ENCODE assay signal across 6 cellular contexts in the genomic region with DNA sequence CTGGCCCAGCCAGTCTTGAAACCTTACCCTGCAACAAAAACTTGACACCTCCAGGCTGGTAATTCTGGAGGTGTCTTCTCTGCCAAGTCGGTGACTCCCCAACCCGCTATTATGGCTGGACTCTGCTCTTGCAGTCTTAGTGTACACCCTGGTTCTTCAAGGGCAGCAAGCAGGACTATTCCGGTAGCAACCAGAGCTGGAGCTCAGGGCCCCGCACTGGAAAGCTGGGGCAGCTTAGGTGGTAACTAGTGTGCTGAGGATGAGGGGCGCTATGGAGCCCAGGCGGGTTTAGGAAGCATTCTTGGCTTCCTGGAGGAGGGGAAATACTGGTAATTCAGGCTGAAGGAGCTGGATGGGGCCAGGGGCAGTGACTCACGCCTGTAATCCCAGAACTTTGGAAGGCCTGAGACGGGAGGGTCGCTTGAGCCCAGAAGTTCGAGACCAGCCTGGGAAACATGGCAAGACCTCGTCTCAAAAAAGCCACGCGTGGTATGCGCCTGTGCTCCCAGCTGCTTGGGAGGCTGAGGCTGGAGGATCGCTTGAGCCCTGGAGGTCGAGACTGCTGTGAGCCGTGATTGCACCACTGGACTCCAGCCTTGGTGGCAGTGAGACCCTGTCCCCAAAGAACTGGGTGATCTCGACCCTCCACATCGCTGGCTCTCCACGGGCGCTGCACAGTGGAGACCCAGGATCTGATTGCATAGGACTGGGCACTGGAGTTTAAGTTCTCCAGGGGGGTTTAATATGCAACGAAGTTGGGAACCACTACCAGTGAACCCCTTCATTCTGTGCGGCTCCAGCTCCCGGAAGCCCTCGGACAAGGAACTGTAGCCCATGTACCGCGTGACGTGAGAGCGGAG. TPM values are rescaled to one million over a fixed set of nuclear protein-coding genes. Genes with fewer than 3 reads are reported as not detected.
DNase-seq lines count a peak whose midpoint lies in the region; TF ChIP-seq lines count a peak whose summit lies in the region.

No MANE protein-coding gene starts in this region.

- no peak overlapping the region for H3K27ac Mint-ChIP-seq in activated naive CD4-positive, alpha-beta T cell treated with anti-CD3 and anti-CD28 coated beads, Interleukin-2, amount 10 ng/mL, durations not matched to agents 7 days and 5 days
- H3K27ac Mint-ChIP-seq in activated naive CD4-positive, alpha-beta T cell treated with anti-CD3 and anti-CD28 coated beads for 36 hours: no peak overlapping the region
- peak overlapping the region; percentile 77 for H3K27ac Mint-ChIP-seq in type B pancreatic cell

- no peaks in the 10 kb centered on the region for H3K9me3 Mint-ChIP-seq in activated naive CD4-positive, alpha-beta T cell treated with anti-CD3 and anti-CD28 coated beads, Interleukin-2, amount 10 ng/mL, durations not matched to agents 7 days and 5 days
- H3K9me3 Mint-ChIP-seq in activated naive CD4-positive, alpha-beta T cell treated with anti-CD3 and anti-CD28 coated beads for 36 hours: no peaks in the 10 kb centered on the region
- no peaks in the 10 kb centered on the region for H3K9me3 Mint-ChIP-seq in type B pancreatic cell

- H3K36me3 Mint-ChIP-seq in activated naive CD4-positive, alpha-beta T cell treated with anti-CD3 and anti-CD28 coated beads, Interleukin-2, amount 10 ng/mL, durations not matched to agents 7 days and 5 days: peaks cover 22% of the 10 kb centered on the region
- peaks cover 14% of the 10 kb centered on the region for H3K36me3 Mint-ChIP-seq in activated naive CD4-positive, alpha-beta T cell treated with anti-CD3 and anti-CD28 coated beads for 36 hours (ENCODE audit: low read depth)
- H3K36me3 Mint-ChIP-seq in type B pancreatic cell: peaks cover 5% of the 10 kb centered on the region

- CTCF ChIA-PET in activated naive CD4-positive, alpha-beta T cell treated with anti-CD3 and anti-CD28 coated beads, Interleukin-2, amount 10 ng/mL, durations not matched to agents 7 days and 5 days (lab: Charles Lee): interaction anchor here (1.0 to 1.5 kb wide), 2 partner anchors 70 to 161 kb away, joined by 3 to 4 read pairs; no protein-coding TSS in a partner anchor
- CTCF ChIA-PET in activated naive CD4-positive, alpha-beta T cell treated with anti-CD3 and anti-CD28 coated beads for 36 hours (lab: Charles Lee): no interaction called here

- H3K36me3 ChIP-seq in WERI-Rb-1: peaks cover 29% of the 10 kb centered on the region

- peaks cover 14% of the 10 kb centered on the region for H3K4me1 Mint-ChIP-seq in activated naive CD4-positive, alpha-beta T cell treated with anti-CD3 and anti-CD28 coated beads, Interleukin-2, amount 10 ng/mL, durations not matched to agents 7 days and 5 days
- peaks cover 7% of the 10 kb centered on the region for H3K4me1 Mint-ChIP-seq in activated naive CD4-positive, alpha-beta T cell treated with anti-CD3 and anti-CD28 coated beads for 36 hours (ENCODE audit: low read depth)
- peaks cover 10% of the 10 kb centered on the region for H3K4me1 Mint-ChIP-seq in type B pancreatic cell (ENCODE audit: unreplicated experiment)

- no peak for DNase-seq in activated naive CD4-positive, alpha-beta T cell treated with anti-CD3 and anti-CD28 coated beads, Interleukin-2, amount 10 ng/mL, durations not matched to agents 7 days and 5 days
- DNase-seq in activated naive CD4-positive, alpha-beta T cell treated with anti-CD3 and anti-CD28 coated beads for 36 hours: no peak
- DNase-seq in fibroblast of villous mesenchyme (ENCODE audit: low read depth) (no peak), type B pancreatic cell (ENCODE audit: extremely low spot score, unreplicated experiment) (no peak), WERI-Rb-1 (no peak), NCI-H2107 (lab: John Stamatoyannopoulos, UW) (no peak)

- peaks cover 45% of the 10 kb centered on the region for H3K27me3 Mint-ChIP-seq in activated naive CD4-positive, alpha-beta T cell treated with anti-CD3 and anti-CD28 coated beads, Interleukin-2, amount 10 ng/mL, durations not matched to agents 7 days and 5 days
- peaks cover 19% of the 10 kb centered on the region for H3K27me3 Mint-ChIP-seq in activated naive CD4-positive, alpha-beta T cell treated with anti-CD3 and anti-CD28 coated beads for 36 hours (ENCODE audit: low read depth)
- peaks cover 11% of the 10 kb centered on the region for H3K27me3 Mint-ChIP-seq in type B pancreatic cell

- no peaks in the 10 kb centered on the region for H3K9me3 ChIP-seq in WERI-Rb-1 (ENCODE audit: severe bottlenecking)

- peak overlapping the region; percentile 21 for H3K4me3 Mint-ChIP-seq in activated naive CD4-positive, alpha-beta T cell treated with anti-CD3 and anti-CD28 coated beads, Interleukin-2, amount 10 ng/mL, durations not matched to agents 7 days and 5 days
- H3K4me3 Mint-ChIP-seq in activated naive CD4-positive, alpha-beta T cell treated with anti-CD3 and anti-CD28 coated beads for 36 hours: no peak overlapping the region
- H3K4me3 Mint-ChIP-seq in type B pancreatic cell: peak overlapping the region; percentile 86

- no peak overlapping the region for H3K27ac ChIP-seq in WERI-Rb-1

- no peaks in the 10 kb centered on the region for H3K27me3 ChIP-seq in WERI-Rb-1 (ENCODE audit: insufficient read depth, low read depth, severe bottlenecking)

- intact Hi-C loops in activated naive CD4-positive, alpha-beta T cell treated with anti-CD3 and anti-CD28 coated beads for 36 hours (cut with micrococcal nuclease): no loop called here

- TF ChIP-seq CTCF in fibroblast of villous mesenchyme (IDR thresholded peaks at IDR 0.05; ENCODE audit: insufficient read depth, low read depth, low read length): no peak
- TF ChIP-seq CTCF in type B pancreatic cell (conservative IDR thresholded peaks at IDR 0.05): no peak
- TF ChIP-seq CTCF in WERI-Rb-1 (IDR thresholded peaks at IDR 0.05; ENCODE audit: low read depth, low read length): no peak

- peak overlapping the region; percentile 76 for H3K4me3 ChIP-seq in fibroblast of villous mesenchyme (ENCODE audit: low read depth, low read length)
- no peak overlapping the region for H3K4me3 ChIP-seq in WERI-Rb-1 (ENCODE audit: low read depth, low read length)

RNA-seq across cellular contexts. Expression of a gene that starts 10.6 kb away (rescaled TPM):
- under 1 TPM; 0.07 to 0.10 TPM for total RNA-seq in activated naive CD4-positive, alpha-beta T cell treated with anti-CD3 and anti-CD28 coated beads for 36 hours
- total RNA-seq in fibroblast of villous mesenchyme: 0.32 and 0.43 TPM in 2 replicates
- 0.69 and 2.6 TPM in 2 replicates for total RNA-seq in type B pancreatic cell (ENCODE audit: low replicate concordance)

RNA-seq across cellular contexts. Expression of a gene that starts 25.6 kb away (rescaled TPM):
- total RNA-seq in activated naive CD4-positive, alpha-beta T cell treated with anti-CD3 and anti-CD28 coated beads for 36 hours: 10 to 100 TPM; 23.1 to 27.4 TPM
- total RNA-seq in fibroblast of villous mesenchyme (55.1 and 60.9 TPM in 2 replicates), type B pancreatic cell (ENCODE audit: low replicate concordance) (60.3 and 102 TPM in 2 replicates)

RNA-seq across cellular contexts. Expression of a gene that starts 39.3 kb away (rescaled TPM):
- 10 to 100 TPM; 60.5 to 62.2 TPM for total RNA-seq in activated naive CD4-positive, alpha-beta T cell treated with anti-CD3 and anti-CD28 coated beads for 36 hours
- 40.3 and 57.4 TPM in 2 replicates for total RNA-seq in fibroblast of villous mesenchyme
- total RNA-seq in type B pancreatic cell (ENCODE audit: low replicate concordance): 64.9 and 78.1 TPM in 2 replicates

RNA-seq across cellular contexts. Expression of a gene that starts 45.4 kb away (rescaled TPM):
- 10 to 100 TPM; 20.4 to 21.2 TPM for total RNA-seq in activated naive CD4-positive, alpha-beta T cell treated with anti-CD3 and anti-CD28 coated beads for 36 hours
- total RNA-seq in fibroblast of villous mesenchyme (21.6 and 22.9 TPM in 2 replicates), type B pancreatic cell (ENCODE audit: low replicate concordance) (16.9 and 26.4 TPM in 2 replicates)

RNA-seq across cellular contexts. Expression of a gene that starts 58.5 kb away (rescaled TPM):
- under 1 TPM in 1 of 2 experiments, not detected in 1; 0.12 TPM for total RNA-seq in activated naive CD4-positive, alpha-beta T cell treated with anti-CD3 and anti-CD28 coated beads for 36 hours
- total RNA-seq in fibroblast of villous mesenchyme: 1.3 and 3.5 TPM in 2 replicates
- total RNA-seq in type B pancreatic cell (ENCODE audit: low replicate concordance): 0.71 and 2.8 TPM in 2 replicates
